ENCODE assay signal across 10 cellular contexts in the genomic region with DNA sequence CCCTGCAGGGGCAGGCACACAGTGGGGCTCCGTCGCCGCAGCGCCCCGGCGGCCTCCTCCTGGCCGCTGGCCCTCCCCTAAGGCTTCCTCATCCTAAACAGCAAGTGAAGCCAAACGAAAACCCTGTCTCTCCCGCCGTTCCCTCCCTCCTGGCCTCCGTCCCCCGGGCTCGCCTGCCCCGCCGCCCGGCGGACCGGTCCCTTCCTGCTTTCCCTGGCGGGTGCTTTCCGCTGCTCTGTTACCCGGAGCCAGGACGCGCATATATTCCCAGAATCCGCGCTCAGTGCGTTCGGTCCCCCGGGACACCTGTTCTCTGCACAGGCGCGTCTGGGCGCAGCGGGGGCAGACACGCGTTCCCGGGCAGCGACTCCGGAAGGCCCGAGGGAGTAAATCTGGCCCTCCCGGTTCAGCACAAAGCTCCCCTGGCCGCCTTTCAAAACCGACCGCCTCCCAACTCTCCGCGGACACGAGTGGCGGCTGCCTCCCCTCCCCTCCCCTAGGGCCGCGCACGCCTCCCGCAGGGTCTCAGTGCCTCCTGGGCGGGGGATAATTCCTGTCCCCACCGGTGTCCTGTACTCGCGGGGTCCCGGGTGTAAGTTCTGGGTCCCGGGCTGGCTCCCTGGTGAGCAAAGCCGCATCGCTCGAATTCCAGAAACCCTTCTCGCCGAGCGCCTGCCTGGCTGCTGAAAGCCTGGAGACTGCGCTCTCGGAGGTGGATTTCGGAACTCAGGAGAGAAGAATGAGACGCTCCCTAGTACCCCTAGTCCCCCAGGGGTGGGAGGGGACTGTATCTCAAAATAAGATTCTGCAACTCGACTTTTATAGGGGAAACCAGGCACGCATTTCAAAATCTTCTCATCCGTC. TPM values are rescaled to one million over a fixed set of nuclear protein-coding genes. Genes with fewer than 3 reads are reported as not detected.
DNase-seq lines count a peak whose midpoint lies in the region; ATAC-seq and TF ChIP-seq lines count a peak whose summit lies in the region.
"Had no signal": no experiment of that assay in that cellular context is flagged by ENCODE, and none has a peak within 500 bp of the region (broad histone marks: within the 10 kb centered on the region; RNA-seq: fewer than 3 reads in every experiment).

No MANE protein-coding gene starts in this region.

- H3K9me3 ChIP-seq in ectodermal cell (ENCODE audit: control insufficient read depth, low read length) (no peaks in the 10 kb centered on the region), lower lobe of right lung (no peaks in the 10 kb centered on the region), suprapubic skin (no peaks in the 10 kb centered on the region)

- TF ChIP-seq EP300 in suprapubic skin (IDR thresholded peaks at IDR 0.05) = no peak

- 2% methylated on average over 69 of the region's 69 CpGs for WGBS in ectodermal cell, 2 experiments
- whole genome bisulfite sequencing in suprapubic skin = under 1% methylated on average over 17 of the region's 69 CpGs

- DNase-seq in NCI-H2227 (lab: John Stamatoyannopoulos, UW; ENCODE audit: unreplicated experiment) = peak; percentile 25
- DNase-seq in NCI-H2227 treated with DMSO at 0.1 percent for 48 hours (lab: John Stamatoyannopoulos, UW) = no peak
- DNase-seq in lower lobe of right lung = no peak
- DNase-seq in suprapubic skin (ENCODE audit: low spot score in 2 of 2) = peak in 1 of 2 donors; percentile 62
- DNase-seq in NCI-H187 treated with DMSO at 0.1 percent for 48 hours (lab: John Stamatoyannopoulos, UW) = no peak
- no peak for DNase-seq in NCI-H510A treated with DMSO at 0.1 percent for 48 hours (lab: John Stamatoyannopoulos, UW)

- no peaks in the 10 kb centered on the region for H3K36me3 ChIP-seq in ectodermal cell (ENCODE audit: control insufficient read depth, insufficient read depth, low read length)
- H3K36me3 ChIP-seq in lower lobe of right lung = no peaks in the 10 kb centered on the region
- no peaks in the 10 kb centered on the region for H3K36me3 ChIP-seq in suprapubic skin

- peaks cover 50% of the 10 kb centered on the region for H3K27me3 ChIP-seq in ectodermal cell (ENCODE audit: control insufficient read depth, insufficient read depth, low read length, poor library complexity, severe bottlenecking)
- H3K27me3 ChIP-seq in lower lobe of right lung (ENCODE audit: low read depth) = peaks cover 42% of the 10 kb centered on the region
- H3K27me3 ChIP-seq in suprapubic skin = peaks cover 56% of the 10 kb centered on the region

- peak overlapping the region; percentile 44 for H3K4me3 ChIP-seq in ectodermal cell (ENCODE audit: insufficient read depth, low read depth, low read length)
- H3K4me3 ChIP-seq in lower lobe of right lung = peak overlapping the region; percentile 49
- peak overlapping the region; percentile 51 for H3K4me3 ChIP-seq in suprapubic skin
- H3K4me3 ChIP-seq: K562 had no signal

- no peak for TF ChIP-seq POLR2A in suprapubic skin (IDR thresholded peaks at IDR 0.05)

- ATAC-seq in lower lobe of right lung = peak; percentile 77 to 78
- ATAC-seq in GM21367 (IDR thresholded peaks at IDR 0.05; ENCODE audit: unreplicated experiment) = no peak

- intact Hi-C loops in lower lobe of right lung (cut with DNase I) = no loop called here

- H3K27ac ChIP-seq in ectodermal cell (ENCODE audit: insufficient read depth, low read depth, low read length, poor library complexity, severe bottlenecking) (peak overlapping the region; percentile 36), lower lobe of right lung (no peak overlapping the region), suprapubic skin (no peak overlapping the region)
- H3K27ac ChIP-seq: epithelial cell of prostate had no signal

- TF ChIP-seq CTCF in lower lobe of right lung (IDR thresholded peaks at IDR 0.05) (no peak), suprapubic skin (IDR thresholded peaks at IDR 0.05) (no peak)

- peaks cover 8% of the 10 kb centered on the region for H3K4me1 ChIP-seq in ectodermal cell (ENCODE audit: control insufficient read depth, insufficient read depth, low read length)
- H3K4me1 ChIP-seq in lower lobe of right lung = peaks cover 17% of the 10 kb centered on the region
- peaks cover 17% of the 10 kb centered on the region for H3K4me1 ChIP-seq in suprapubic skin

RNA-seq across cellular contexts. Expression of a gene that starts 21.4 kb away (rescaled TPM):
- polyA plus RNA-seq in ectodermal cell (2013, experiment 1 of 4) = 15.3 TPM
- 13.7 TPM for polyA plus RNA-seq in ectodermal cell (2013, experiment 2 of 4)
- polyA plus RNA-seq in ectodermal cell (2013, experiment 3 of 4) = 9.5 TPM
- polyA plus RNA-seq in ectodermal cell (2013, experiment 4 of 4) = 11.7 TPM
- total RNA-seq in lower lobe of right lung (24.7 TPM), suprapubic skin (10 to 100 TPM; 53.3 to 70.1 (median 60.4) TPM)

RNA-seq across cellular contexts. Expression of a gene that starts 42.8 kb away (rescaled TPM):
- 0.87 TPM for polyA plus RNA-seq in ectodermal cell (2013, experiment 1 of 4)
- polyA plus RNA-seq in ectodermal cell (2013, experiment 2 of 4) = 1.2 TPM
- 1.2 TPM for polyA plus RNA-seq in ectodermal cell (2013, experiment 3 of 4)
- polyA plus RNA-seq in ectodermal cell (2013, experiment 4 of 4) = 0.93 TPM
- 13.1 TPM for total RNA-seq in lower lobe of right lung
- total RNA-seq in suprapubic skin = 1 to 10 TPM; 3.7 to 9.8 (median 7.8) TPM

RNA-seq across cellular contexts. Expression of a gene that starts 48.1 kb away (rescaled TPM):
- 85.5 TPM for polyA plus RNA-seq in ectodermal cell (2013, experiment 1 of 4)
- 81.3 TPM for polyA plus RNA-seq in ectodermal cell (2013, experiment 2 of 4)
- 59.4 TPM for polyA plus RNA-seq in ectodermal cell (2013, experiment 3 of 4)
- 66.3 TPM for polyA plus RNA-seq in ectodermal cell (2013, experiment 4 of 4)
- total RNA-seq in lower lobe of right lung (154 TPM), suprapubic skin (10 to 100 TPM; 63.1 to 77.6 (median 70.4) TPM)
